Comparison of ENCODE assay signal across 26 cellular contexts in genomic region chr4:31193516-31193915, GRCh38.
A peak's percentile ranks its signal among the peaks of the same experiment; 100 is the strongest.
DNase-seq lines count a peak whose midpoint lies in the region; ATAC-seq, FAIRE-seq and TF ChIP-seq lines count a peak whose summit lies in the region.
"Had no signal": no experiment of that assay in that cellular context is flagged by ENCODE, and none has a peak within 500 bp of the region (broad histone marks: within the 10 kb centered on the region; RNA-seq: fewer than 3 reads in every experiment).

No MANE protein-coding gene starts in this region.

- peak; percentile 15 for ATAC-seq in left lung
- ATAC-seq in natural killer cell treated with Interleukin-12 subunit alpha and Interleukin-12 subunit beta and Interleukin-15 and Interleukin-18, amount 100 ng/mL, for 72 hours: no peak
- no peak for ATAC-seq in HG03097 (IDR thresholded peaks at IDR 0.05; ENCODE audit: low FRiP score, unreplicated experiment)
- no peak for ATAC-seq in HG02852 (IDR thresholded peaks at IDR 0.05; ENCODE audit: unreplicated experiment)
- ATAC-seq: activated naive CD8-positive, alpha-beta T cell treated with anti-CD3 and anti-CD28 coated beads, Interleukin-2, amount 50 U/mL, for 24 hours; CD8-positive, alpha-beta T cell; foreskin keratinocyte; GM23338; left ventricle myocardium superior; sciatic nerve had no signal

- H3K9me3 Mint-ChIP-seq in natural killer cell treated with Interleukin-12 subunit alpha and Interleukin-12 subunit beta and Interleukin-15 and Interleukin-18, amount 100 ng/mL, for 72 hours: peaks cover 11% of the 10 kb centered on the region

- H3K4me1 ChIP-seq in left lung: no peaks in the 10 kb centered on the region
- H3K4me1 ChIP-seq: foreskin keratinocyte, parathyroid adenoma had no signal

- H3K4me3 Mint-ChIP-seq in natural killer cell treated with Interleukin-12 subunit alpha and Interleukin-12 subunit beta and Interleukin-15 and Interleukin-18, amount 100 ng/mL, for 72 hours: no peak overlapping the region
- H3K4me3 Mint-ChIP-seq: activated B cell treated with CpG ODN at 0.5 μM for 24 hours; activated naive CD8-positive, alpha-beta T cell treated with anti-CD3 and anti-CD28 coated beads, Interleukin-2, amount 50 U/mL, for 24 hours; CD8-positive, alpha-beta T cell; GM23338; nephron; type B pancreatic cell had no signal

- peak; percentile 20 for DNase-seq in LoVo (ENCODE audit: low spot score)
- DNase-seq in NCI-H1694 (lab: John Stamatoyannopoulos, UW): peak; percentile 50
- DNase-seq in NCI-H446 treated with DMSO at 0.1 percent for 48 hours (lab: John Stamatoyannopoulos, UW): peak; percentile 67
- DNase-seq in left lung: no peak
- DNase-seq in natural killer cell treated with Interleukin-12 subunit alpha and Interleukin-12 subunit beta and Interleukin-15 and Interleukin-18, amount 100 ng/mL, for 72 hours (ENCODE audit: low spot score): no peak
- no peak for DNase-seq in HTR-8/SVneo (ENCODE audit: insufficient read length, low spot score)
- DNase-seq: activated B cell treated with CpG ODN at 0.5 μM for 24 hours; activated CD4-positive, alpha-beta T cell treated with anti-CD3 and anti-CD28 coated beads, Interleukin-2, amount 50 U/mL, for 48 hours; activated gamma-delta T cell; activated naive CD8-positive, alpha-beta T cell treated with anti-CD3 and anti-CD28 coated beads, Interleukin-2, amount 50 U/mL, for 24 hours; AML-193; CD8-positive, alpha-beta T cell; foreskin keratinocyte; left ventricle myocardium superior; T-helper 9 cell had no signal

- no peaks in the 10 kb centered on the region for H3K36me3 ChIP-seq in left lung

- H3K9me3 ChIP-seq in left lung: peaks cover 0 to under 1% of the 10 kb centered on the region in 2 donors

- H3K27me3 ChIP-seq in left lung: no peaks in the 10 kb centered on the region
- H3K27me3 ChIP-seq: foreskin keratinocyte, hepatocyte had no signal

- H3K4me1 Mint-ChIP-seq in natural killer cell treated with Interleukin-12 subunit alpha and Interleukin-12 subunit beta and Interleukin-15 and Interleukin-18, amount 100 ng/mL, for 72 hours (ENCODE audit: low read depth in 2 of 2): no peaks in the 10 kb centered on the region
- H3K4me1 Mint-ChIP-seq: activated B cell treated with CpG ODN at 0.5 μM for 24 hours; activated naive CD8-positive, alpha-beta T cell treated with anti-CD3 and anti-CD28 coated beads, Interleukin-2, amount 50 U/mL, for 24 hours; GM23338; nephron had no signal

- H3K4me3 ChIP-seq in left lung: no peak overlapping the region
- H3K4me3 ChIP-seq: GM23338, hepatocyte had no signal

- FAIRE-seq in HTR-8/SVneo (lab: Jason Lieb, UNC): no peak
- FAIRE-seq: GM12892, GM19239 had no signal

- H3K27ac Mint-ChIP-seq in natural killer cell treated with Interleukin-12 subunit alpha and Interleukin-12 subunit beta and Interleukin-15 and Interleukin-18, amount 100 ng/mL, for 72 hours: no peak overlapping the region
- H3K27ac Mint-ChIP-seq: activated B cell treated with CpG ODN at 0.5 μM for 24 hours; activated naive CD8-positive, alpha-beta T cell treated with anti-CD3 and anti-CD28 coated beads, Interleukin-2, amount 50 U/mL, for 24 hours; CD8-positive, alpha-beta T cell; GM23338; nephron; type B pancreatic cell had no signal

- H3K27me3 Mint-ChIP-seq in natural killer cell treated with Interleukin-12 subunit alpha and Interleukin-12 subunit beta and Interleukin-15 and Interleukin-18, amount 100 ng/mL, for 72 hours: no peaks in the 10 kb centered on the region
- H3K27me3 Mint-ChIP-seq: activated B cell treated with CpG ODN at 0.5 μM for 24 hours; activated naive CD8-positive, alpha-beta T cell treated with anti-CD3 and anti-CD28 coated beads, Interleukin-2, amount 50 U/mL, for 24 hours; type B pancreatic cell had no signal

- H3K36me3 Mint-ChIP-seq in natural killer cell treated with Interleukin-12 subunit alpha and Interleukin-12 subunit beta and Interleukin-15 and Interleukin-18, amount 100 ng/mL, for 72 hours: peaks cover 5% of the 10 kb centered on the region
- H3K36me3 Mint-ChIP-seq: CD8-positive, alpha-beta T cell; type B pancreatic cell had no signal

- TF ChIP-seq CTCF in left lung (IDR thresholded peaks at IDR 0.05): no peak

- intact Hi-C loops in left lung (cut with DNase I): no loop called here

- no peak overlapping the region for H3K27ac ChIP-seq in left lung
- H3K27ac ChIP-seq: foreskin keratinocyte, hepatocyte, HL-60, parathyroid adenoma had no signal

Comparison
In these comparisons a context has a peak if more than half of its experiments do, and no peak if none do; other contexts are left out.
1. DNase-seq: peak in LoVo (single experiment), NCI-H1694 (single experiment) and NCI-H446 treated with DMSO at 0.1 percent for 48 hours (single experiment); none in left lung (0 of 2), natural killer cell treated with Interleukin-12 subunit alpha and Interleukin-12 subunit beta and Interleukin-15 and Interleukin-18, amount 100 ng/mL, for 72 hours (single experiment) and HTR-8/SVneo (single experiment).